Comparison of ENCODE assay signal across 19 cellular contexts in the genomic region with DNA sequence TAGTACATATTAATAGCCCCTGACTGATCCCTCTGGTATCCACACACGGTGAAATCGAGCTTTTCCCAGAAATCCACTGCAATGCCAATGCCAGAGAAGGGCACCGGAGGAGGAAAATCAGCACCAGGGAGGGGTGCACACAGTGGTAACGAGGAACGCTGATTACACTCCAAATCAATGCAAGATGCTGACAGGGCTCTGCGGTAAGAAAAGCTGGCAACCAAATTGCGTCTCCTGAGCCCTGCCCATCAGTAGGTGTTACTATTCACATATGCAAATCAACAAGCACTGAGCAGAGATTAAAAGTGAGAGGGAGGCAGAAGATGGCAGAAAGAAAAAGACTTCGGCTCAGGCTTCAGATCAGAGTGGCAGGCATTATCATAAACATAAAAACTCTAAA.
"Had no signal": no experiment of that assay in that cellular context is flagged by ENCODE, and none has a peak within 500 bp of the region (broad histone marks: within the 10 kb centered on the region; RNA-seq: fewer than 3 reads in every experiment).

No MANE protein-coding gene starts in this region.

- H3K27ac Mint-ChIP-seq: activated CD8-positive, alpha-beta T cell treated with anti-CD3 and anti-CD28 coated beads for 36 hours; activated T-cell treated with anti-CD3 and anti-CD28 coated beads, Interleukin-2, amount 50 U/mL, for 24 hours; activated T-helper 2 cell treated with anti-CD3 and anti-CD28 coated beads, Interferon-gamma antibody, Interleukin-2, Interleukin-4, amounts not matched to agents 10 μg/mL and 5 μg/mL and 100 μg/mL, durations not matched to agents 14 hours and 24 hours and 36 hours; stimulated activated memory B cell treated with anti-CD40 and anti-IgM and Interleukin-4, amounts not matched to agents 10 μg/mL and 1 μg/mL and 100 μg/mL, for 72 hours had no signal

- H3K4me1 ChIP-seq: left lung, psoas muscle, spleen, upper lobe of right lung had no signal

- DNase-seq: activated CD4-positive, alpha-beta T cell treated with anti-CD3 and anti-CD28 coated beads for 48 hours; activated CD8-positive, alpha-beta T cell treated with anti-CD3 and anti-CD28 coated beads for 36 hours; activated naive CD4-positive, alpha-beta T cell treated with Interleukin-2 at 50 U/mL for 16 hours; activated T-cell treated with anti-CD3 and anti-CD28 coated beads, Interleukin-2, amount 50 U/mL, for 24 hours; brain microvascular endothelial cell; central memory CD4-positive, alpha-beta T cell; dorsolateral prefrontal cortex; kidney; left lung; mammary epithelial cell; ovary; psoas muscle; spleen; stimulated activated CD4-positive, alpha-beta T cell treated with anti-CD3 and anti-CD28 coated beads, Interleukin-4, amount 100 ng/mL, for 4 hours; upper lobe of right lung had no signal

- H3K4me3 ChIP-seq: left lung, ovary, psoas muscle, spleen, thoracic aorta, upper lobe of right lung had no signal

- H3K27me3 ChIP-seq: brain microvascular endothelial cell, left lung, ovary, upper lobe of right lung had no signal

- H3K4me3 Mint-ChIP-seq: activated CD8-positive, alpha-beta T cell treated with anti-CD3 and anti-CD28 coated beads for 36 hours; activated T-cell treated with anti-CD3 and anti-CD28 coated beads, Interleukin-2, amount 50 U/mL, for 24 hours; stimulated activated memory B cell treated with anti-CD40 and anti-IgM and Interleukin-4, amounts not matched to agents 10 μg/mL and 1 μg/mL and 100 μg/mL, for 72 hours had no signal

- H3K36me3 ChIP-seq: brain microvascular endothelial cell, left lung, ovary, spleen, thoracic aorta, upper lobe of right lung had no signal

- ATAC-seq: activated CD8-positive, alpha-beta T cell treated with anti-CD3 and anti-CD28 coated beads for 36 hours; left lung; psoas muscle; sciatic nerve; stimulated activated memory B cell treated with anti-CD40 and anti-IgM and Interleukin-4, amounts not matched to agents 10 μg/mL and 1 μg/mL and 100 μg/mL, for 72 hours; upper lobe of right lung had no signal

- H3K27ac ChIP-seq: brain microvascular endothelial cell, dorsolateral prefrontal cortex, left lung, ovary, psoas muscle, spleen, thoracic aorta, upper lobe of right lung had no signal

- H3K4me1 Mint-ChIP-seq: stimulated activated memory B cell treated with anti-CD40 and anti-IgM and Interleukin-4, amounts not matched to agents 10 μg/mL and 1 μg/mL and 100 μg/mL, for 72 hours had no signal
